In genomic region chr17:34135841-34136240, GRCh38 we compare ENCODE assay signal across 1 cellular context.
TF ChIP-seq lines count a peak whose summit lies in the region.

No MANE protein-coding gene starts in this region.

TF ChIP-seq in GM23338, 12 proteins besides CTCF, POLR2A, EP300 and RAD21:
- TF ChIP-seq ZNF462 (CRISPR knock-in tag; IDR thresholded peaks at IDR 0.05), result no peak
- TF ChIP-seq ZNF331 (CRISPR knock-in tag; IDR thresholded peaks at IDR 0.05; ENCODE audit: low read depth), result no peak
- TF ChIP-seq JUNB (IDR thresholded peaks at IDR 0.05; ENCODE audit: unreplicated experiment), result no peak
- no peak for TF ChIP-seq NANOG (IDR thresholded peaks at IDR 0.05; ENCODE audit: borderline replicate concordance)
